Comparison of ENCODE assay signal across 1 cellular context in genomic region chr5:155539958-155540595, GRCh38.
TF ChIP-seq lines count a peak whose summit lies in the region.

No MANE protein-coding gene starts in this region.

TF ChIP-seq in GM23338, 12 proteins besides CTCF, POLR2A, EP300 and RAD21 (continued from another document):
- TF ChIP-seq CREB1 (CRISPR knock-in tag; IDR thresholded peaks at IDR 0.05; ENCODE audit: low read depth) (0 out of 2 replicates have a peak, but pooled peaks have one; percentile 8), NANOG (IDR thresholded peaks at IDR 0.05; ENCODE audit: borderline replicate concordance) (peak; percentile 63; the same call in 1 of the 2 replicates), ZNF114 (CRISPR knock-in tag; IDR thresholded peaks at IDR 0.05) (no peak)
- TF ChIP-seq, protein P1, sequence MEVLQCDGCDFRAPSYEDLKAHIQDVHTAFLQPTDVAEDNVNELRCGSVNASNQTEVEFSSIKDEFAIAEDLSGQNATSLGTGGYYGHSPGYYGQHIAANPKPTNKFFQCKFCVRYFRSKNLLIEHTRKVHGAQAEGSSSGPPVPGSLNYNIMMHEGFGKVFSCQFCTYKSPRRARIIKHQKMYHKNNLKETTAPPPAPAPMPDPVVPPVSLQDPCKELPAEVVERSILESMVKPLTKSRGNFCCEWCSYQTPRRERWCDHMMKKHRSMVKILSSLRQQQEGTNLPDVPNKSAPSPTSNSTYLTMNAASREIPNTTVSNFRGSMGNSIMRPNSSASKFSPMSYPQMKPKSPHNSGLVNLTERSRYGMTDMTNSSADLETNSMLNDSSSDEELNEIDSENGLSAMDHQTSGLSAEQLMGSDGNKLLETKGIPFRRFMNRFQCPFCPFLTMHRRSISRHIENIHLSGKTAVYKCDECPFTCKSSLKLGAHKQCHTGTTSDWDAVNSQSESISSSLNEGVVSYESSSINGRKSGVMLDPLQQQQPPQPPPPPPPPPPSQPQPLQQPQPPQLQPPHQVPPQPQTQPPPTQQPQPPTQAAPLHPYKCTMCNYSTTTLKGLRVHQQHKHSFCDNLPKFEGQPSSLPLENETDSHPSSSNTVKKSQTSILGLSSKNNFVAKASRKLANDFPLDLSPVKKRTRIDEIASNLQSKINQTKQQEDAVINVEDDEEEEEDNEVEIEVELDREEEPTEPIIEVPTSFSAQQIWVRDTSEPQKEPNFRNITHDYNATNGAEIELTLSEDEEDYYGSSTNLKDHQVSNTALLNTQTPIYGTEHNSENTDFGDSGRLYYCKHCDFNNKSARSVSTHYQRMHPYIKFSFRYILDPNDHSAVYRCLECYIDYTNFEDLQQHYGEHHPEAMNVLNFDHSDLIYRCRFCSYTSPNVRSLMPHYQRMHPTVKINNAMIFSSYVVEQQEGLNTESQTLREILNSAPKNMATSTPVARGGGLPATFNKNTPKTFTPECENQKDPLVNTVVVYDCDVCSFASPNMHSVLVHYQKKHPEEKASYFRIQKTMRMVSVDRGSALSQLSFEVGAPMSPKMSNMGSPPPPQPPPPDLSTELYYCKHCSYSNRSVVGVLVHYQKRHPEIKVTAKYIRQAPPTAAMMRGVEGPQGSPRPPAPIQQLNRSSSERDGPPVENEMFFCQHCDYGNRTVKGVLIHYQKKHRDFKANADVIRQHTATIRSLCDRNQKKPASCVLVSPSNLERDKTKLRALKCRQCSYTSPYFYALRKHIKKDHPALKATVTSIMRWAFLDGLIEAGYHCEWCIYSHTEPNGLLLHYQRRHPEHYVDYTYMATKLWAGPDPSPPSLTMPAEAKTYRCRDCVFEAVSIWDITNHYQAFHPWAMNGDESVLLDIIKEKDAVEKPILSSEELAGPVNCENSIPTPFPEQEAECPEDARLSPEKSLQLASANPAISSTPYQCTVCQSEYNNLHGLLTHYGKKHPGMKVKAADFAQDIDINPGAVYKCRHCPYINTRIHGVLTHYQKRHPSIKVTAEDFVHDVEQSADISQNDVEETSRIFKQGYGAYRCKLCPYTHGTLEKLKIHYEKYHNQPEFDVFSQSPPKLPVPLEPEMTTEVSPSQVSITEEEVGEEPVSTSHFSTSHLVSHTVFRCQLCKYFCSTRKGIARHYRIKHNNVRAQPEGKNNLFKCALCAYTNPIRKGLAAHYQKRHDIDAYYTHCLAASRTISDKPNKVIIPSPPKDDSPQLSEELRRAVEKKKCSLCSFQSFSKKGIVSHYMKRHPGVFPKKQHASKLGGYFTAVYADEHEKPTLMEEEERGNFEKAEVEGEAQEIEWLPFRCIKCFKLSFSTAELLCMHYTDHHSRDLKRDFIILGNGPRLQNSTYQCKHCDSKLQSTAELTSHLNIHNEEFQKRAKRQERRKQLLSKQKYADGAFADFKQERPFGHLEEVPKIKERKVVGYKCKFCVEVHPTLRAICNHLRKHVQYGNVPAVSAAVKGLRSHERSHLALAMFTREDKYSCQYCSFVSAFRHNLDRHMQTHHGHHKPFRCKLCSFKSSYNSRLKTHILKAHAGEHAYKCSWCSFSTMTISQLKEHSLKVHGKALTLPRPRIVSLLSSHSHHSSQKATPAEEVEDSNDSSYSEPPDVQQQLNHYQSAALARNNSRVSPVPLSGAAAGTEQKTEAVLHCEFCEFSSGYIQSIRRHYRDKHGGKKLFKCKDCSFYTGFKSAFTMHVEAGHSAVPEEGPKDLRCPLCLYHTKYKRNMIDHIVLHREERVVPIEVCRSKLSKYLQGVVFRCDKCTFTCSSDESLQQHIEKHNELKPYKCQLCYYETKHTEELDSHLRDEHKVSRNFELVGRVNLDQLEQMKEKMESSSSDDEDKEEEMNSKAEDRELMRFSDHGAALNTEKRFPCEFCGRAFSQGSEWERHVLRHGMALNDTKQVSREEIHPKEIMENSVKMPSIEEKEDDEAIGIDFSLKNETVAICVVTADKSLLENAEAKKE (CRISPR knock-in tag; IDR thresholded peaks at IDR 0.05): peak; percentile 94
